In genomic region chr17:43784628-43785101, GRCh38 we compare ENCODE assay signal across 12 cellular contexts. TPM values are rescaled to one million over a fixed set of nuclear protein-coding genes. Genes with fewer than 3 reads are reported as not detected.
A peak's percentile ranks its signal among the peaks of the same experiment; 100 is the strongest.
DNase-seq lines count a peak whose midpoint lies in the region; ATAC-seq and TF ChIP-seq lines count a peak whose summit lies in the region.
"Had no signal": no experiment of that assay in that cellular context is flagged by ENCODE, and none has a peak within 500 bp of the region (broad histone marks: within the 10 kb centered on the region; RNA-seq: fewer than 3 reads in every experiment).

No MANE protein-coding gene starts in this region.

- H3K4me3 ChIP-seq in cardiac fibroblast (replicated peaks in 1 of 2; ENCODE audit: low read depth in 2 of 2, low read length in 2 of 2): no peak overlapping the region
- H3K4me3 ChIP-seq: upper lobe of left lung had no signal

- DNase-seq in A172 (ENCODE audit: low spot score) (peak; percentile 64), HT1080 (ENCODE audit: low read depth) (peak; percentile 64), cardiac fibroblast (ENCODE audit: low read depth in 2 of 2) (peak; percentile 40 to 91), hepatic stellate cell (ENCODE audit: low spot score) (peak; percentile 58), posterior vena cava (ENCODE audit: low spot score) (no peak), NCI-H1092 treated with DMSO at 0.1 percent for 48 hours (lab: John Stamatoyannopoulos, UW) (no peak)
- no peak for DNase-seq in activated naive CD8-positive, alpha-beta T cell treated with anti-CD3 and anti-CD28 coated beads, Interleukin-2, amount 50 U/mL, for 24 hours
- DNase-seq in activated T-cell treated with anti-CD3 and anti-CD28 coated beads, Interleukin-2, amount 50 U/mL, for 1 hour: no peak
- DNase-seq: ACHN, activated T-cell treated with anti-CD3 and anti-CD28 coated beads for 4 hours, amniotic stem cell, upper lobe of left lung had no signal

- H3K4me1 Mint-ChIP-seq in activated naive CD8-positive, alpha-beta T cell treated with anti-CD3 and anti-CD28 coated beads, Interleukin-2, amount 50 U/mL, for 24 hours: peaks cover 2% of the 10 kb centered on the region

- ATAC-seq in activated naive CD8-positive, alpha-beta T cell treated with anti-CD3 and anti-CD28 coated beads, Interleukin-2, amount 50 U/mL, for 24 hours: no peak

- no peak for TF ChIP-seq CTCF in cardiac fibroblast (IDR thresholded peaks at IDR 0.05; ENCODE audit: low read depth, low read length)

- no peaks in the 10 kb centered on the region for H3K36me3 Mint-ChIP-seq in activated naive CD8-positive, alpha-beta T cell treated with anti-CD3 and anti-CD28 coated beads, Interleukin-2, amount 50 U/mL, for 24 hours (ENCODE audit: low read depth)

- intact Hi-C loops in posterior vena cava (cut with DNase I): loop anchor here in 1 of 2 donors (10.0 kb wide), 1 partner anchor 50 kb away; the partner anchor contains the start of gene MPP3

- H3K4me3 Mint-ChIP-seq in activated naive CD8-positive, alpha-beta T cell treated with anti-CD3 and anti-CD28 coated beads, Interleukin-2, amount 50 U/mL, for 24 hours: no peak overlapping the region

- no peaks in the 10 kb centered on the region for H3K9me3 Mint-ChIP-seq in activated naive CD8-positive, alpha-beta T cell treated with anti-CD3 and anti-CD28 coated beads, Interleukin-2, amount 50 U/mL, for 24 hours

- peaks cover 37% of the 10 kb centered on the region for H3K27me3 Mint-ChIP-seq in activated naive CD8-positive, alpha-beta T cell treated with anti-CD3 and anti-CD28 coated beads, Interleukin-2, amount 50 U/mL, for 24 hours

- no peak overlapping the region for H3K27ac Mint-ChIP-seq in activated naive CD8-positive, alpha-beta T cell treated with anti-CD3 and anti-CD28 coated beads, Interleukin-2, amount 50 U/mL, for 24 hours

RNA-seq across cellular contexts. Expression of gene CFAP97D1, which starts 4.4 kb away (rescaled TPM):
- total RNA-seq in A172 (2014; rRNA removed; shearing (Covaris generic)): 0.24 TPM in 1 of 2 replicates, not detected in the other
- 0.02 TPM in 1 of 2 replicates, not detected in the other for total RNA-seq in HT1080 (2014; rRNA removed; shearing (Covaris generic))
- polyA plus RNA-seq in HT1080 (2015; cell fraction: cytosol; rRNA removed): 0.02 TPM in 2 replicates
- polyA plus RNA-seq in HT1080 (2015; cell fraction: nucleus; rRNA removed): 0.05 TPM in 1 of 2 replicates, not detected in the other
- total RNA-seq in posterior vena cava: not detected

RNA-seq across cellular contexts. Expression of gene DUSP3, which starts 5.9 kb away (rescaled TPM):
- 74.8 and 84.6 TPM in 2 replicates for total RNA-seq in A172 (2014; rRNA removed; shearing (Covaris generic))
- total RNA-seq in HT1080 (2014; rRNA removed; shearing (Covaris generic)): 35.0 and 35.5 TPM in 2 replicates
- polyA plus RNA-seq in HT1080 (2015; cell fraction: cytosol; rRNA removed): 27.0 and 29.6 TPM in 2 replicates
- polyA plus RNA-seq in HT1080 (2015; cell fraction: nucleus; rRNA removed): 32.8 and 38.7 TPM in 2 replicates
- 100 to 1,000 TPM; 169 to 172 TPM for total RNA-seq in posterior vena cava

RNA-seq across cellular contexts. Expression of gene SOST, which starts 26.1 kb away (rescaled TPM):
- total RNA-seq in A172 (2014; rRNA removed; shearing (Covaris generic)): 0.07 and 0.24 TPM in 2 replicates
- total RNA-seq in HT1080 (2014; rRNA removed; shearing (Covaris generic)): not detected in 2 replicates
- polyA plus RNA-seq in HT1080 (2015; cell fraction: cytosol; rRNA removed): not detected in 2 replicates
- polyA plus RNA-seq in HT1080 (2015; cell fraction: nucleus; rRNA removed): not detected in 2 replicates
- total RNA-seq in posterior vena cava: not detected
- total RNA-seq: upper lobe of left lung had no signal

RNA-seq across cellular contexts. Expression of gene MPP3, which starts 48.3 kb away (rescaled TPM):
- total RNA-seq in A172 (2014; rRNA removed; shearing (Covaris generic)): 11.6 and 19.1 TPM in 2 replicates
- total RNA-seq in HT1080 (2014; rRNA removed; shearing (Covaris generic)): 10.6 and 12.5 TPM in 2 replicates
- polyA plus RNA-seq in HT1080 (2015; cell fraction: cytosol; rRNA removed): 5.0 and 6.6 TPM in 2 replicates
- 37.8 and 63.8 TPM in 2 replicates for polyA plus RNA-seq in HT1080 (2015; cell fraction: nucleus; rRNA removed)
- 10 to 100 TPM in 1 of 2 donors, 1 to 10 TPM in 1; 8.5 to 10.2 TPM for total RNA-seq in posterior vena cava

Comparison
In these comparisons a context has a peak if more than half of its experiments do, and no peak if none do; other contexts are left out.
1. DNase-seq: peak in A172 (single experiment), HT1080 (single experiment), cardiac fibroblast (2 of 2) and hepatic stellate cell (single experiment); none in activated naive CD8-positive, alpha-beta T cell treated with anti-CD3 and anti-CD28 coated beads, Interleukin-2, amount 50 U/mL, for 24 hours (single experiment), activated T-cell treated with anti-CD3 and anti-CD28 coated beads, Interleukin-2, amount 50 U/mL, for 1 hour (single experiment), posterior vena cava (single experiment) and NCI-H1092 treated with DMSO at 0.1 percent for 48 hours (single experiment).